In genomic region chr13:49606747-49607648, GRCh38 we compare ENCODE assay signal across 8 cellular contexts.
DNase-seq lines count a peak whose midpoint lies in the region; ATAC-seq lines count a peak whose summit lies in the region.

No MANE protein-coding gene starts in this region.

- peak; percentile 96 for DNase-seq in AML-193 (lab: John Stamatoyannopoulos, UW)
- DNase-seq in GM19238 (ENCODE audit: insufficient read length, low spot score), result peak; percentile 61
- DNase-seq in NCI-H446 treated with DMSO at 0.1 percent for 48 hours (lab: John Stamatoyannopoulos, UW), result peak; percentile 73
- DNase-seq in activated CD4-positive, CD25-positive, alpha-beta regulatory T cell treated with anti-CD3 and anti-CD28 coated beads, Interleukin-2, amount 50 U/mL, for 16 hours (ENCODE audit: low read depth, low spot score), result peak; percentile 54
- DNase-seq in central memory CD4-positive, alpha-beta T cell, result peak; percentile 72
- DNase-seq in kidney tubule cell (ENCODE audit: low spot score), result peak; percentile 88
- peak; percentile 64 to 75 for DNase-seq in stimulated activated CD4-positive, alpha-beta T cell treated with anti-CD3 and anti-CD28 coated beads, Interleukin-15, amount 100 ng/mL, for 48 hours (ENCODE audit: low read depth in 2 of 2)

- ATAC-seq in HG03432 (IDR thresholded peaks at IDR 0.05; ENCODE audit: unreplicated experiment), result peak; percentile 96

Comparison
In these comparisons a context has a peak if more than half of its experiments do, and no peak if none do; other contexts are left out.
1. Peak in every context shown above with its lines: DNase-seq and ATAC-seq.